In the genomic region with DNA sequence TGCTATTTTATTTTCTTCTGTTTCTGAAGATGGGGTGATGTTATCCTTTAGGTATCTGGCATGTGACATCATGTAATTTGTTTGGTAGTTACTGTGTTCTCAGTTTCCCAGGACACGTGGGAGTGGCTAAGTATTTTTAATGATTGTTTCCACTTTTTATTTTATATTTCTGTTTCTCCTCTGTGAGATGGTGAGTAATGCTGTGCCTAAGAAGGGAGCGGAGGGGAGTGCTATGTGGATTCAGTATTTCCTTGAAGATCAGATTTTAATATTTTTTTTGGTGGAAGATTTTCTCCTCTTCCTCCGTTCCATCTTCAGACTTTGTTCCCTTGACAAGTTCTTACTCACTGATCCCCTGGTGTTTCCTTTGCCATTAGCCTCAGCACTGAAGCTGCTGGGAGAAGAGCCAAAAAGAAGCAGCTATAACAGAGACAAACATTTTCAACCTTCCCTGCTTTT, we compare ENCODE assay signal across 1 cellular context.
TF ChIP-seq lines count a peak whose summit lies in the region.

No MANE protein-coding gene starts in this region.

TF ChIP-seq in HEK293, 187 proteins besides CTCF, POLR2A, EP300 and RAD21 (continued from another document):
- TF ChIP-seq, protein P1, sequence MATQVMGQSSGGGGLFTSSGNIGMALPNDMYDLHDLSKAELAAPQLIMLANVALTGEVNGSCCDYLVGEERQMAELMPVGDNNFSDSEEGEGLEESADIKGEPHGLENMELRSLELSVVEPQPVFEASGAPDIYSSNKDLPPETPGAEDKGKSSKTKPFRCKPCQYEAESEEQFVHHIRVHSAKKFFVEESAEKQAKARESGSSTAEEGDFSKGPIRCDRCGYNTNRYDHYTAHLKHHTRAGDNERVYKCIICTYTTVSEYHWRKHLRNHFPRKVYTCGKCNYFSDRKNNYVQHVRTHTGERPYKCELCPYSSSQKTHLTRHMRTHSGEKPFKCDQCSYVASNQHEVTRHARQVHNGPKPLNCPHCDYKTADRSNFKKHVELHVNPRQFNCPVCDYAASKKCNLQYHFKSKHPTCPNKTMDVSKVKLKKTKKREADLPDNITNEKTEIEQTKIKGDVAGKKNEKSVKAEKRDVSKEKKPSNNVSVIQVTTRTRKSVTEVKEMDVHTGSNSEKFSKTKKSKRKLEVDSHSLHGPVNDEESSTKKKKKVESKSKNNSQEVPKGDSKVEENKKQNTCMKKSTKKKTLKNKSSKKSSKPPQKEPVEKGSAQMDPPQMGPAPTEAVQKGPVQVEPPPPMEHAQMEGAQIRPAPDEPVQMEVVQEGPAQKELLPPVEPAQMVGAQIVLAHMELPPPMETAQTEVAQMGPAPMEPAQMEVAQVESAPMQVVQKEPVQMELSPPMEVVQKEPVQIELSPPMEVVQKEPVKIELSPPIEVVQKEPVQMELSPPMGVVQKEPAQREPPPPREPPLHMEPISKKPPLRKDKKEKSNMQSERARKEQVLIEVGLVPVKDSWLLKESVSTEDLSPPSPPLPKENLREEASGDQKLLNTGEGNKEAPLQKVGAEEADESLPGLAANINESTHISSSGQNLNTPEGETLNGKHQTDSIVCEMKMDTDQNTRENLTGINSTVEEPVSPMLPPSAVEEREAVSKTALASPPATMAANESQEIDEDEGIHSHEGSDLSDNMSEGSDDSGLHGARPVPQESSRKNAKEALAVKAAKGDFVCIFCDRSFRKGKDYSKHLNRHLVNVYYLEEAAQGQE (tag by site-specific recombination; IDR thresholded peaks at IDR 0.05): no peak
- TF ChIP-seq, protein P2, sequence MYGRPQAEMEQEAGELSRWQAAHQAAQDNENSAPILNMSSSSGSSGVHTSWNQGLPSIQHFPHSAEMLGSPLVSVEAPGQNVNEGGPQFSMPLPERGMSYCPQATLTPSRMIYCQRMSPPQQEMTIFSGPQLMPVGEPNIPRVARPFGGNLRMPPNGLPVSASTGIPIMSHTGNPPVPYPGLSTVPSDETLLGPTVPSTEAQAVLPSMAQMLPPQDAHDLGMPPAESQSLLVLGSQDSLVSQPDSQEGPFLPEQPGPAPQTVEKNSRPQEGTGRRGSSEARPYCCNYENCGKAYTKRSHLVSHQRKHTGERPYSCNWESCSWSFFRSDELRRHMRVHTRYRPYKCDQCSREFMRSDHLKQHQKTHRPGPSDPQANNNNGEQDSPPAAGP (tag by site-specific recombination; IDR thresholded peaks at IDR 0.05): no peak
- TF ChIP-seq, protein P3, sequence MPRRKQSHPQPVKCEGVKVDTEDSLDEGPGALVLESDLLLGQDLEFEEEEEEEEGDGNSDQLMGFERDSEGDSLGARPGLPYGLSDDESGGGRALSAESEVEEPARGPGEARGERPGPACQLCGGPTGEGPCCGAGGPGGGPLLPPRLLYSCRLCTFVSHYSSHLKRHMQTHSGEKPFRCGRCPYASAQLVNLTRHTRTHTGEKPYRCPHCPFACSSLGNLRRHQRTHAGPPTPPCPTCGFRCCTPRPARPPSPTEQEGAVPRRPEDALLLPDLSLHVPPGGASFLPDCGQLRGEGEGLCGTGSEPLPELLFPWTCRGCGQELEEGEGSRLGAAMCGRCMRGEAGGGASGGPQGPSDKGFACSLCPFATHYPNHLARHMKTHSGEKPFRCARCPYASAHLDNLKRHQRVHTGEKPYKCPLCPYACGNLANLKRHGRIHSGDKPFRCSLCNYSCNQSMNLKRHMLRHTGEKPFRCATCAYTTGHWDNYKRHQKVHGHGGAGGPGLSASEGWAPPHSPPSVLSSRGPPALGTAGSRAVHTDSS (tag by site-specific recombination; IDR thresholded peaks at IDR 0.05): peak; percentile 36; the same call in 1 of the 2 replicates
- TF ChIP-seq ZNF146 (tag by site-specific recombination; IDR thresholded peaks at IDR 0.05) (no peak), ZNF510 (tag by site-specific recombination; IDR thresholded peaks at IDR 0.05; ENCODE audit: insufficient replicate concordance) (no peak), ZNF175 (tag by site-specific recombination; IDR thresholded peaks at IDR 0.05) (no peak), ZNF211 (tag by site-specific recombination; IDR thresholded peaks at IDR 0.05; ENCODE audit: low read depth) (no peak), ZBTB21 (tag by site-specific recombination; IDR thresholded peaks at IDR 0.05) (peak; percentile 58), ZFHX2 (tag by site-specific recombination; conservative IDR thresholded peaks at IDR 0.05) (0 out of 2 replicates have a peak, but pooled peaks have one; percentile 10), HOXA7 (CRISPR knock-in tag; IDR thresholded peaks at IDR 0.05; ENCODE audit: borderline replicate concordance) (no peak), WT1 (tag by site-specific recombination; IDR thresholded peaks at IDR 0.05) (0 out of 2 replicates have a peak, but pooled peaks have one; percentile 38), ZNF548 (tag by site-specific recombination; IDR thresholded peaks at IDR 0.05) (no peak), ZNF174 (tag by site-specific recombination; IDR thresholded peaks at IDR 0.05) (no peak), GLI2 (tag by site-specific recombination; IDR thresholded peaks at IDR 0.05; ENCODE audit: borderline replicate concordance, low read depth) (no peak), OSR2 (tag by site-specific recombination; IDR thresholded peaks at IDR 0.05) (no peak)
- TF ChIP-seq, protein P4, sequence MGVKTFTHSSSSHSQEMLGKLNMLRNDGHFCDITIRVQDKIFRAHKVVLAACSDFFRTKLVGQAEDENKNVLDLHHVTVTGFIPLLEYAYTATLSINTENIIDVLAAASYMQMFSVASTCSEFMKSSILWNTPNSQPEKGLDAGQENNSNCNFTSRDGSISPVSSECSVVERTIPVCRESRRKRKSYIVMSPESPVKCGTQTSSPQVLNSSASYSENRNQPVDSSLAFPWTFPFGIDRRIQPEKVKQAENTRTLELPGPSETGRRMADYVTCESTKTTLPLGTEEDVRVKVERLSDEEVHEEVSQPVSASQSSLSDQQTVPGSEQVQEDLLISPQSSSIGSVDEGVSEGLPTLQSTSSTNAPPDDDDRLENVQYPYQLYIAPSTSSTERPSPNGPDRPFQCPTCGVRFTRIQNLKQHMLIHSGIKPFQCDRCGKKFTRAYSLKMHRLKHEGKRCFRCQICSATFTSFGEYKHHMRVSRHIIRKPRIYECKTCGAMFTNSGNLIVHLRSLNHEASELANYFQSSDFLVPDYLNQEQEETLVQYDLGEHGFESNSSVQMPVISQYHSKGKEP (tag by site-specific recombination; IDR thresholded peaks at IDR 0.05): no peak
